Comparison of ENCODE assay signal across 23 cellular contexts in the genomic region with DNA sequence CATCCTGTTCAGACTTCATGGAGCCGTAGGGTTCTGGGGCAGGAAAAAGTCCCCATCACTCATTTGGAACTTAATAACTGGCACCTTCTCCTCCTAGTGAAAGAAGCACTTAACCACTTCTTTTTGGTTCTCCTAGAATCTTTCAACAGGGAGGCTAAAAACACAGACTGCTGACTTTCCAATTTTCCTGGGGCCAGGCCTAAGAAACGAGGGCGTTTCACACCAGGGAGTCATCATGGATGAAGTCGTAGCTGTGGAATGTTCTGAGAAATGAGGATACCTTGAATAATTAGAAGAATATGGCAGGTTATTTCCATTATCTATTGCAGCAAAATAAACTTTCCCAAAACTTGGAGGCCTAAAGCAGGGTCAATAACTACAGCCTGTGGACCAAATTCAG. TPM values are rescaled to one million over a fixed set of nuclear protein-coding genes. Genes with fewer than 3 reads are reported as not detected.
DNase-seq lines count a peak whose midpoint lies in the region; ATAC-seq, FAIRE-seq and TF ChIP-seq lines count a peak whose summit lies in the region.
"Had no signal": no experiment of that assay in that cellular context is flagged by ENCODE, and none has a peak within 500 bp of the region (broad histone marks: within the 10 kb centered on the region; RNA-seq: fewer than 3 reads in every experiment).

No MANE protein-coding gene starts in this region.

- 50 to 51% methylated on average over 4 of the region's 4 CpGs for WGBS in GM23248 (ENCODE audit: low coverage in 1 of 2, low lambda C conversion rate in 2 of 2, missing lambda C conversion rate in 2 of 2), 2 experiments
- 93% methylated on average over 4 of the region's 4 CpGs; no CpG with 5 or more reads in 1 of the 2 experiments for WGBS in H1 (ENCODE audit: extremely low coverage in 1 of 2, insufficient coverage in 1 of 2, insufficient read length in 1 of 2, insufficient replicate concordance in 2 of 2, low coverage in 1 of 2, low lambda C conversion rate in 2 of 2, missing lambda C conversion rate in 1 of 2), 2 experiments
- 56% methylated on average over 4 of the region's 4 CpGs for WGBS in esophagus muscularis mucosa
- 52 to 57% (median 54%) methylated on average over 4 of the region's 4 CpGs for WGBS in ovary, 3 donors

- TF ChIP-seq EP300 in H1 (IDR thresholded peaks at IDR 0.05; ENCODE audit: borderline replicate concordance in 1 of 2, low read depth in 2 of 2, low read length in 2 of 2): no peak
- TF ChIP-seq EP300 in esophagus muscularis mucosa (IDR thresholded peaks at IDR 0.05): no peak
- TF ChIP-seq EP300 in ovary (IDR thresholded peaks at IDR 0.05): no peak

- no peak overlapping the region for H4K91ac ChIP-seq in H1 (replicated peaks; ENCODE audit: insufficient read length, low read length)

- no peak for FAIRE-seq in H1 (lab: Jason Lieb, UNC)
- FAIRE-seq: A204.1, D721Med, GM12891, GM18507 had no signal

- no peak overlapping the region for H3K18ac ChIP-seq in H1 (ENCODE audit: extremely low read depth, low read length)

- POLR2A ChIA-PET in H1 (lab: Charles Lee; ENCODE audit: partially characterized antibody): no interaction called here

- H3K27me3 ChIP-seq in GM23248 (replicated peaks; ENCODE audit: insufficient read depth): peaks cover 14% of the 10 kb centered on the region
- H3K27me3 ChIP-seq in H1 (replicated peaks in 1 of 4; ENCODE audit: control insufficient read depth in 3 of 4, extremely low read depth in 1 of 4, insufficient read depth in 3 of 4, low read length in 3 of 4): no peaks in the 10 kb centered on the region
- H3K27me3 ChIP-seq in esophagus muscularis mucosa: peaks cover 0 to 33% (median 2%) of the 10 kb centered on the region in 4 donors
- H3K27me3 ChIP-seq in ovary: no peaks in the 10 kb centered on the region
- H3K27me3 ChIP-seq: BE2C; BLaER1 treated with 17β-estradiol and CSF1 and Interleukin-3, amounts not matched to agents 10 nM and 100 nM had no signal

- no peak for TF ChIP-seq CTCF in H1 (IDR thresholded peaks at IDR 0.05; ENCODE audit: control extremely low read depth in 1 of 3, insufficient read depth in 1 of 3, low read depth in 1 of 3, low read length in 3 of 3)
- TF ChIP-seq CTCF in esophagus muscularis mucosa (IDR thresholded peaks at IDR 0.05): no peak
- no peak for TF ChIP-seq CTCF in ovary (IDR thresholded peaks at IDR 0.05)
- no peak for TF ChIP-seq CTCF in GM10266 (IDR thresholded peaks at IDR 0.05; ENCODE audit: control insufficient read depth, insufficient read depth, low read depth, missing control alignments)

- H4K20me1 ChIP-seq in GM23248 (ENCODE audit: insufficient read depth) (no peaks in the 10 kb centered on the region), H1 (replicated peaks in 1 of 2; ENCODE audit: control insufficient read depth in 1 of 2, insufficient read depth in 2 of 2, low read length in 2 of 2) (no peaks in the 10 kb centered on the region)
- H4K20me1 ChIP-seq: BLaER1 treated with 17β-estradiol and CSF1 and Interleukin-3, amounts not matched to agents 10 nM and 100 nM had no signal

- H2AFZ ChIP-seq in GM23248 (0 out of 2 replicates have a peak overlapping the region, but pooled peaks have one; percentile 7), H1 (ENCODE audit: low read length) (peak overlapping the region; percentile 21; the same call in 1 of the 2 replicates)

- no peak overlapping the region for H2BK20ac ChIP-seq in H1 (ENCODE audit: low read length)

- H3K9ac ChIP-seq in GM23248 (no peak overlapping the region), H1 (replicated peaks in 1 of 4; ENCODE audit: extremely low read depth in 1 of 4, low read depth in 3 of 4, low read length in 3 of 4) (no peak overlapping the region)
- H3K9ac ChIP-seq: BLaER1 treated with 17β-estradiol and CSF1 and Interleukin-3, amounts not matched to agents 10 nM and 100 nM had no signal

- H3K36me3 ChIP-seq in GM23248 (ENCODE audit: low read depth): no peaks in the 10 kb centered on the region
- H3K36me3 ChIP-seq in H1 (ENCODE audit: control insufficient read depth in 2 of 4, insufficient read depth in 4 of 4, low read length in 3 of 4): no peaks in the 10 kb centered on the region
- no peaks in the 10 kb centered on the region for H3K36me3 ChIP-seq in esophagus muscularis mucosa
- no peaks in the 10 kb centered on the region for H3K36me3 ChIP-seq in ovary
- H3K36me3 ChIP-seq: BE2C; BLaER1 treated with 17β-estradiol and CSF1 and Interleukin-3, amounts not matched to agents 10 nM and 100 nM had no signal

- no peak overlapping the region for H3K14ac ChIP-seq in H1 (ENCODE audit: insufficient read length)

- intact Hi-C loops in esophagus muscularis mucosa (cut with DNase I): no loop called here
- intact Hi-C loops in ovary (cut with DNase I): no loop called here

- CTCF ChIA-PET in H1 (lab: Charles Lee; ENCODE audit: partially characterized antibody): no interaction called here

- no peak for TF ChIP-seq RAD21 in H1 (IDR thresholded peaks at IDR 0.05 in 1 of 2, conservative IDR thresholded peaks at IDR 0.05 in 1 of 2; ENCODE audit: low read depth in 2 of 2, low read length in 2 of 2)

- H3K9me3 ChIP-seq in GM23248 (ENCODE audit: low read depth) (no peaks in the 10 kb centered on the region), H1 (ENCODE audit: insufficient read depth in 2 of 2, low read depth in 1 of 2, low read length in 1 of 2) (no peaks in the 10 kb centered on the region), esophagus muscularis mucosa (no peaks in the 10 kb centered on the region), ovary (no peaks in the 10 kb centered on the region)
- H3K9me3 ChIP-seq: BE2C had no signal

- H3F3A ChIP-seq in GM23248 (ENCODE audit: insufficient read depth): no peaks in the 10 kb centered on the region

- DNase-seq in GM23248 (peak; percentile 29), H1 (ENCODE audit: low read depth in 1 of 2, low spot score in 2 of 2) (no peak), esophagus muscularis mucosa (ENCODE audit: extremely low spot score) (peak; percentile 64), ovary (no peak), GM10266 (ENCODE audit: extremely low spot score) (no peak)
- DNase-seq: AML-193; BE2C; CD4-positive, alpha-beta T cell; CD8-positive, alpha-beta memory T cell; DMS 273 treated with DMSO at 0.1 percent for 48 hours; DMS79; EL; GDM1; GOT3; H7; HCEC 1CT had no signal

- H3K4me3 ChIP-seq in GM23248 (no peak overlapping the region), H1 (ENCODE audit: extremely low read depth in 1 of 4, insufficient read depth in 2 of 4, low read depth in 3 of 4, low read length in 4 of 4) (no peak overlapping the region), esophagus muscularis mucosa (no peak overlapping the region), ovary (no peak overlapping the region)
- H3K4me3 ChIP-seq: BLaER1 treated with 17β-estradiol and CSF1 and Interleukin-3, amounts not matched to agents 10 nM and 100 nM had no signal

- H3K27ac ChIP-seq in GM23248 (no peak overlapping the region), H1 (ENCODE audit: low read depth, low read length) (no peak overlapping the region), esophagus muscularis mucosa (replicated peaks in 1 of 4) (no peak overlapping the region), ovary (no peak overlapping the region)
- H3K27ac ChIP-seq: 22Rv1; BLaER1 treated with 17β-estradiol and CSF1 and Interleukin-3, amounts not matched to agents 10 nM and 100 nM had no signal

- in situ Hi-C loops in GM23248 (cut with MboI): loop anchor here (10.0 to 25.0 kb wide), 2 partner anchors 521 to 1824 kb away; a partner anchor contains a TSS

- no peaks in the 10 kb centered on the region for H3K9me2 ChIP-seq in GM23248 (ENCODE audit: insufficient read depth)

- ATAC-seq in HG03025 (IDR thresholded peaks at IDR 0.05; ENCODE audit: low FRiP score, unreplicated experiment): no peak

- H2BK15ac ChIP-seq in H1 (ENCODE audit: low read length): no peak overlapping the region

- H3K4me2 ChIP-seq in GM23248 (ENCODE audit: unreplicated experiment) (no peak overlapping the region), H1 (ENCODE audit: insufficient read depth in 1 of 2, low read depth in 2 of 2, low read length in 2 of 2) (no peak overlapping the region)
- H3K4me2 ChIP-seq: BLaER1 treated with 17β-estradiol and CSF1 and Interleukin-3, amounts not matched to agents 10 nM and 100 nM had no signal

- no peak overlapping the region for H2BK12ac ChIP-seq in H1 (ENCODE audit: low read depth, low read length)

- H4K8ac ChIP-seq in H1 (ENCODE audit: extremely low read depth, insufficient read depth, low read length): no peak overlapping the region

- no peak overlapping the region for H3K4ac ChIP-seq in H1 (replicated peaks; ENCODE audit: insufficient read length, low read depth, low read length)

- H2AK5ac ChIP-seq in H1 (ENCODE audit: low read depth, low read length): no peak overlapping the region

- no peaks in the 10 kb centered on the region for H3K4me1 ChIP-seq in GM23248 (ENCODE audit: insufficient read depth)
- H3K4me1 ChIP-seq in H1 (replicated peaks in 1 of 4; ENCODE audit: control insufficient read depth in 3 of 4, insufficient read depth in 4 of 4, low read length in 3 of 4): peaks cover 0 to 4% (median 0%) of the 10 kb centered on the region in 4 experiments; a peak in 1 of 7 replicates
- H3K4me1 ChIP-seq in esophagus muscularis mucosa: peaks cover 0 to 6% (median 0%) of the 10 kb centered on the region in 4 donors
- no peaks in the 10 kb centered on the region for H3K4me1 ChIP-seq in ovary (ENCODE audit: insufficient read depth)
- H3K4me1 ChIP-seq: BE2C had no signal

- H3K56ac ChIP-seq in H1 (replicated peaks; ENCODE audit: insufficient read length, low read depth, low read length): no peak overlapping the region

- H2BK120ac ChIP-seq in H1 (replicated peaks; ENCODE audit: low read depth, low read length): no peak overlapping the region

- TF ChIP-seq POLR2A in H1 (IDR thresholded peaks at IDR 0.05; ENCODE audit: control extremely low read depth in 1 of 2, low read depth in 2 of 2, low read length in 2 of 2) (no peak), esophagus muscularis mucosa (IDR thresholded peaks at IDR 0.05; ENCODE audit: low read depth) (no peak), ovary (IDR thresholded peaks at IDR 0.05) (no peak)

- H4K5ac ChIP-seq in H1 (ENCODE audit: insufficient read length, low read depth, low read length): no peak overlapping the region

- H3K23me2 ChIP-seq in H1 (ENCODE audit: low read depth, low read length): no peaks in the 10 kb centered on the region

- no peak overlapping the region for H2BK5ac ChIP-seq in H1 (ENCODE audit: low read depth, low read length)

- no peaks in the 10 kb centered on the region for H3K79me1 ChIP-seq in H1 (ENCODE audit: low read depth, low read length)

- no peak overlapping the region for H3K23ac ChIP-seq in H1 (ENCODE audit: insufficient read length)

- no peaks in the 10 kb centered on the region for H3K79me2 ChIP-seq in GM23248 (ENCODE audit: insufficient read depth)
- H3K79me2 ChIP-seq in H1 (ENCODE audit: control insufficient read depth in 1 of 2, insufficient read depth in 2 of 2, low read length in 2 of 2): no peaks in the 10 kb centered on the region

RNA-seq across cellular contexts. Expression of a gene that starts 26.0 kb away (rescaled TPM):
- total RNA-seq in GM23248 (2014; rRNA removed; shearing (Covaris generic)): 90.4 and 113 TPM in 2 replicates
- 78.2 and 78.7 TPM in 2 replicates for polyA plus RNA-seq in GM23248 (2016; fragmentation: Nextera tagmentation; extraction: Ambion mirVana)
- 155 and 158 TPM in 2 replicates for total RNA-seq in H1 (2021; fragmentation: NEBNext Ultra II Directional; extraction: Animal tissue kit (Norgen Biotek cat#: 25700))
- 30.6 and 39.1 TPM in 2 replicates for polyA plus RNA-seq in H1 (2011; rRNA removed)
- polyA plus RNA-seq in H1 (2011; cell fraction: cytosol; rRNA removed): 59.4 TPM
- polyA plus RNA-seq in H1 (2011; cell fraction: nucleus; rRNA removed): 21.5 TPM
- 63.0 to 97.2 TPM (median 77.3 TPM) in 4 replicates for polyA plus RNA-seq in H1 (2012, experiment 1 of 2)
- 7.3 TPM for polyA plus RNA-seq in H1 (2012, experiment 2 of 2)
- 85.4 TPM for polyA plus RNA-seq in H1 (2013, experiment 1 of 2)
- polyA plus RNA-seq in H1 (2013, experiment 2 of 2): 86.4 TPM
- 54.4 and 83.3 TPM in 2 replicates for polyA minus RNA-seq in H1 (2011; rRNA and poly(A)+ RNA removed)
- 54.5 TPM for polyA minus RNA-seq in H1 (2011; cell fraction: cytosol; rRNA and poly(A)+ RNA removed)
- 62.7 TPM for polyA minus RNA-seq in H1 (2011; cell fraction: nucleus; rRNA and poly(A)+ RNA removed)
- 100 to 1,000 TPM in 1 of 4 donors, 10 to 100 TPM in 3; 84.4 to 105 (median 91.9) TPM for total RNA-seq in esophagus muscularis mucosa
- 10 to 100 TPM; 42.7 to 82.9 (median 68.9) TPM for total RNA-seq in ovary
- polyA plus RNA-seq in ovary: 10 to 100 TPM; 29.9 to 83.2 TPM

Comparison
In these comparisons a context has a peak if more than half of its experiments do, and no peak if none do; other contexts are left out.
1. DNase-seq: peak in GM23248 (single experiment) and esophagus muscularis mucosa (single experiment); none in H1 (0 of 2), ovary (0 of 5) and GM10266 (single experiment).